In the genomic region with DNA sequence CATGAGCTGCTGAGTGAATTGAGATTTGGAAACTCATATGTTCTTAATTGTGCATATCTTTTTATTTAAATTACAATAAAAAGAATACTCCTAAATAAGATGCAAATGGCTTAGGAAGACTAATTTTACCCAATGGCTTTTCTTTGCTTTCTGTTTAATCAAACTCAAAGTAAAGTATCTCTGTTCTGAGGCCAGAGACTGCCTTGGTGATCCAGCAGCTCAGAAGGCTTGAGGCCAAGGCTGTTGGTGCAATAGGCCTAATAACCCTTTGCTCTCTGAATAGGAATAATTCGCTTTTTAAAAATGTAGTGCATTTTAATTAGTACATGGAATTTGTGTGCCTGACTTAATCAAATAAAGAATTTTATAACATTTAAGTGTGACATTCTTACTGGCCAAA, we compare ENCODE assay signal across 34 cellular contexts.
"Had no signal": no experiment of that assay in that cellular context is flagged by ENCODE, and none has a peak within 500 bp of the region (broad histone marks: within the 10 kb centered on the region; RNA-seq: fewer than 3 reads in every experiment).

No MANE protein-coding gene starts in this region.

- H3K27ac ChIP-seq: brain microvascular endothelial cell, epithelial cell of prostate, esophagus squamous epithelium, foreskin keratinocyte, gastrocnemius medialis, heart left ventricle had no signal

- FAIRE-seq: astrocyte, bronchial epithelial cell, colon, endometrium, endothelial cell of umbilical vein had no signal

- H3K4me1 ChIP-seq: esophagus squamous epithelium, foreskin keratinocyte, gastrocnemius medialis had no signal

- H3K36me3 ChIP-seq: brain microvascular endothelial cell, esophagus squamous epithelium, gastrocnemius medialis, heart left ventricle had no signal

- H3K36me3 Mint-ChIP-seq: activated CD4-positive, alpha-beta memory T cell treated with anti-CD3 and anti-CD28 coated beads for 36 hours; activated naive CD4-positive, alpha-beta T cell treated with anti-CD3 and anti-CD28 coated beads, Interleukin-2, amount 10 ng/mL, durations not matched to agents 7 days and 5 days; activated naive CD4-positive, alpha-beta T cell treated with anti-CD3 and anti-CD28 coated beads, Interleukin-2, amount 50 U/mL, for 72 hours; activated naive CD8-positive, alpha-beta T cell treated with anti-CD3 and anti-CD28 coated beads, Interleukin-2, amount 10 ng/mL, durations not matched to agents 7 days and 5 days had no signal

- H3K9me3 Mint-ChIP-seq: activated CD4-positive, alpha-beta memory T cell treated with anti-CD3 and anti-CD28 coated beads for 36 hours; activated CD4-positive, alpha-beta T cell treated with anti-CD3 and anti-CD28 coated beads, Interleukin-2, amount 10 ng/mL, durations not matched to agents 24 days and 14 days; activated naive CD4-positive, alpha-beta T cell treated with anti-CD3 and anti-CD28 coated beads, Interleukin-2, amount 10 ng/mL, durations not matched to agents 7 days and 5 days; activated naive CD4-positive, alpha-beta T cell treated with anti-CD3 and anti-CD28 coated beads, Interleukin-2, amount 50 U/mL, for 72 hours; activated naive CD8-positive, alpha-beta T cell treated with anti-CD3 and anti-CD28 coated beads, Interleukin-2, amount 10 ng/mL, durations not matched to agents 7 days and 5 days; activated T-cell treated with anti-CD3 and anti-CD28 coated beads, Interleukin-2, amount 50 U/mL, for 24 hours; T-helper 2 cell treated with Interferon-gamma antibody and Interleukin-4, amounts not matched to agents 5 μg/mL and 100 μg/mL, for 36 hours had no signal

- H3K27me3 ChIP-seq: brain microvascular endothelial cell, esophagus squamous epithelium, foreskin keratinocyte, gastrocnemius medialis, heart left ventricle had no signal

- H3K9me3 ChIP-seq: esophagus squamous epithelium, gastrocnemius medialis, heart left ventricle had no signal

- H3K4me3 Mint-ChIP-seq: activated CD4-positive, alpha-beta memory T cell treated with anti-CD3 and anti-CD28 coated beads for 36 hours; activated CD4-positive, alpha-beta T cell treated with anti-CD3 and anti-CD28 coated beads for 36 hours; activated CD4-positive, alpha-beta T cell treated with anti-CD3 and anti-CD28 coated beads, Interleukin-2, amount 10 ng/mL, durations not matched to agents 24 days and 14 days; activated CD8-positive, alpha-beta T cell treated with anti-CD3 and anti-CD28 coated beads, Interleukin-2, amount 10 ng/mL, durations not matched to agents 7 days and 5 days; activated naive CD4-positive, alpha-beta T cell treated with anti-CD3 and anti-CD28 coated beads, Interleukin-2, amount 10 ng/mL, durations not matched to agents 7 days and 5 days; activated naive CD8-positive, alpha-beta T cell treated with anti-CD3 and anti-CD28 coated beads, Interleukin-2, amount 10 ng/mL, durations not matched to agents 7 days and 5 days; activated T-cell treated with anti-CD3 and anti-CD28 coated beads, Interleukin-2, amount 50 U/mL, for 24 hours; activated T-cell treated with anti-CD3 and anti-CD28 coated beads, Interleukin-2, amount 50 U/mL, for 72 hours; T-helper 17 cell; T-helper 2 cell treated with Interferon-gamma antibody and Interleukin-4, amounts not matched to agents 5 μg/mL and 100 μg/mL, for 36 hours had no signal

- H3K4me3 ChIP-seq: esophagus squamous epithelium, gastrocnemius medialis, heart left ventricle had no signal

- ATAC-seq: activated CD4-positive, alpha-beta T cell treated with anti-CD3 and anti-CD28 coated beads for 36 hours; activated CD8-positive, alpha-beta T cell treated with anti-CD3 and anti-CD28 coated beads, Interleukin-2, amount 10 ng/mL, durations not matched to agents 7 days and 5 days; activated naive CD4-positive, alpha-beta T cell treated with anti-CD3 and anti-CD28 coated beads, Interleukin-2, amount 50 U/mL, for 72 hours; activated T-cell treated with anti-CD3 and anti-CD28 coated beads, Interleukin-2, amount 50 U/mL, for 72 hours; foreskin keratinocyte; gastrocnemius medialis; heart left ventricle; T-helper 17 cell had no signal

- H3K4me1 Mint-ChIP-seq: activated CD4-positive, alpha-beta T cell treated with anti-CD3 and anti-CD28 coated beads for 36 hours; activated CD4-positive, alpha-beta T cell treated with anti-CD3 and anti-CD28 coated beads, Interleukin-2, amount 10 ng/mL, durations not matched to agents 24 days and 14 days; activated naive CD4-positive, alpha-beta T cell treated with anti-CD3 and anti-CD28 coated beads, Interleukin-2, amount 10 ng/mL, durations not matched to agents 7 days and 5 days; activated naive CD8-positive, alpha-beta T cell treated with anti-CD3 and anti-CD28 coated beads, Interleukin-2, amount 10 ng/mL, durations not matched to agents 7 days and 5 days; T-helper 17 cell had no signal

- H3K27ac Mint-ChIP-seq: activated CD4-positive, alpha-beta memory T cell treated with anti-CD3 and anti-CD28 coated beads for 36 hours; activated CD4-positive, alpha-beta T cell treated with anti-CD3 and anti-CD28 coated beads for 36 hours; activated CD4-positive, alpha-beta T cell treated with anti-CD3 and anti-CD28 coated beads, Interleukin-2, amount 10 ng/mL, durations not matched to agents 24 days and 14 days; activated CD8-positive, alpha-beta T cell treated with anti-CD3 and anti-CD28 coated beads, Interleukin-2, amount 10 ng/mL, durations not matched to agents 7 days and 5 days; activated naive CD4-positive, alpha-beta T cell treated with anti-CD3 and anti-CD28 coated beads, Interleukin-2, amount 10 ng/mL, durations not matched to agents 7 days and 5 days; activated naive CD4-positive, alpha-beta T cell treated with anti-CD3 and anti-CD28 coated beads, Interleukin-2, amount 50 U/mL, for 72 hours; activated naive CD8-positive, alpha-beta T cell treated with anti-CD3 and anti-CD28 coated beads, Interleukin-2, amount 10 ng/mL, durations not matched to agents 7 days and 5 days; activated T-cell treated with anti-CD3 and anti-CD28 coated beads, Interleukin-2, amount 50 U/mL, for 24 hours; activated T-cell treated with anti-CD3 and anti-CD28 coated beads, Interleukin-2, amount 50 U/mL, for 72 hours; T-helper 17 cell; T-helper 2 cell treated with Interferon-gamma antibody and Interleukin-4, amounts not matched to agents 5 μg/mL and 100 μg/mL, for 36 hours had no signal

- DNase-seq: activated CD4-positive, alpha-beta memory T cell treated with anti-CD3 and anti-CD28 coated beads for 36 hours; activated CD4-positive, alpha-beta T cell treated with anti-CD3 and anti-CD28 coated beads for 36 hours; activated CD4-positive, alpha-beta T cell treated with anti-CD3 and anti-CD28 coated beads, Interleukin-2, amount 10 ng/mL, durations not matched to agents 24 days and 14 days; activated CD4-positive, CD25-positive, alpha-beta regulatory T cell; activated CD4-positive, CD25-positive, alpha-beta regulatory T cell treated with anti-CD3 and anti-CD28 coated beads, Interleukin-2, amount 50 U/mL, for 72 hours; activated CD8-positive, alpha-beta memory T cell treated with anti-CD3 and anti-CD28 coated beads, Interleukin-2, amount 50 U/mL, for 48 hours; activated CD8-positive, alpha-beta T cell treated with anti-CD3 and anti-CD28 coated beads, Interleukin-2, amount 10 ng/mL, durations not matched to agents 7 days and 5 days; activated gamma-delta T cell; activated naive CD4-positive, alpha-beta T cell; activated naive CD4-positive, alpha-beta T cell treated with anti-CD3 and anti-CD28 coated beads, Interleukin-2, amount 10 ng/mL, durations not matched to agents 7 days and 5 days; activated naive CD8-positive, alpha-beta T cell treated with anti-CD3 and anti-CD28 coated beads, Interleukin-2, amount 10 ng/mL, durations not matched to agents 7 days and 5 days; activated T-cell treated with anti-CD3 and anti-CD28 coated beads for 4 hours; activated T-cell treated with anti-CD3 and anti-CD28 coated beads, Interleukin-2, amount 50 U/mL, for 24 hours; activated T-cell treated with anti-CD3 and anti-CD28 coated beads, Interleukin-2, amount 50 U/mL, for 72 hours; amniotic stem cell; anterior cingulate cortex; brain microvascular endothelial cell; caudate nucleus; effector CD8-positive, alpha-beta T cell; esophagus squamous epithelium; foreskin keratinocyte; gastrocnemius medialis; glutamatergic neuron; heart left ventricle; T-helper 1 cell; T-helper 17 cell had no signal
